In genomic region chr5:41195228-41195627, GRCh38 we compare ENCODE assay signal across 12 cellular contexts. TPM values are rescaled to one million over a fixed set of nuclear protein-coding genes. Genes with fewer than 3 reads are reported as not detected.
"Had no signal": no experiment of that assay in that cellular context is flagged by ENCODE, and none has a peak within 500 bp of the region (broad histone marks: within the 10 kb centered on the region; RNA-seq: fewer than 3 reads in every experiment).

No MANE protein-coding gene starts in this region.

- DNase-seq: activated CD4-positive, alpha-beta memory T cell treated with anti-CD3 and anti-CD28 coated beads, Interleukin-2, amount 10 ng/mL, durations not matched to agents 7 days and 5 days; activated CD4-positive, alpha-beta T cell treated with anti-CD3 and anti-CD28 coated beads for 4 hours; activated naive CD4-positive, alpha-beta T cell treated with anti-CD3 and anti-CD28 coated beads, Interleukin-2, amount 50 U/mL, for 16 hours; activated T-cell treated with anti-CD3 and anti-CD28 coated beads, Interleukin-2, amount 50 U/mL, for 24 hours; effector CD8-positive, alpha-beta T cell; hippocampal formation; nucleus accumbens; SJCRH30; spleen; T-helper 2 cell had no signal

- H3K9me3 ChIP-seq: SJCRH30, spleen, thoracic aorta had no signal

- H3K4me1 ChIP-seq: SJCRH30, spleen had no signal

- H3K36me3 ChIP-seq: SJCRH30, spleen, thoracic aorta had no signal

- H3K27me3 ChIP-seq: SJCRH30, spleen had no signal

- ATAC-seq: WTC11 had no signal

- H3K4me3 ChIP-seq: SJCRH30, spleen, thoracic aorta had no signal

- H3K27ac ChIP-seq: SJCRH30 had no signal

RNA-seq across cellular contexts. Expression of gene C6, which starts 18.1 kb away (rescaled TPM):
- total RNA-seq: activated CD4-positive, alpha-beta memory T cell treated with anti-CD3 and anti-CD28 coated beads, Interleukin-2, amount 10 ng/mL, durations not matched to agents 7 days and 5 days; SJCRH30 had no signal
